ENCODE assay signal across 25 cellular contexts in the genomic region with DNA sequence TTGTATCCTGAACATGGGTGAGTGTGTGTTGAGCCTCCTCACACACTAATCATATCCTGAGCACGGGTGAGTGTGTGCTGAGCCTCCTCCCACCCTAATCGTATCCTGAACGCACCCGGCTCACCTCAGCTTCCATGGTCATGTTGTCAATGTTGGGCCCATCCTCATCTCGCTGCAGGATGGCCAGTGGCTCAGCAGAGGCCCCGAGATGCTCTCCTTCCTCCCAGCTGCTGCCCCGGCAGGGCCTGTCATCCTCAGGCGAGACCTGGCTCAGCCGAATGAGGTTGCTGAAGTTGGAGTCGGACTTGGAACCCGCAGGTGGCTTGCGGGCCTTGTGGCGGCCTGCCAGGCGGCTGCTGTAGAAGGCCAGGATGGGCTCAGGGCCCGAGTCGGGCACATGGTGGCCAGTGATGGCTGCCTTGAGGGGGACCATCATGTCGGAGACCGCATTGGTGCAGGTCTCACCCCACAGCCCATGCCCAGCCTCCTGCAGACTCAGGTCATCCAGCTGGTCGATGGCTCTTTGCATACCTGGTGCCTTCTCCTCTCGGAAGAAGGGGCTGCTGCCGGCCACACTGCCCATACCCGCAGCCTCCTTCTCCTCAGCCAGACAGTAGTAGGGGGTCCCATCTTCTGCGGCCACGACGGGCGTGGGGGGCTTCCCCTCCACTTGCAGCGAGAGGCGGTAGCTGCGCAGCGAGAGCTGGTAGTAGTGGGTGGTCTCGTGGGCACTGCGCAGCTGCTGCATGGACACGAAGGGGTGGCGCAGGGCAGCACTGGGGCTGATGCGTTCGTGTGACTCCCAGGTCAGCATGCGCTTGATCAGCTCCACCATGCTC. TPM values are rescaled to one million over a fixed set of nuclear protein-coding genes. Genes with fewer than 3 reads are reported as not detected.
DNase-seq lines count a peak whose midpoint lies in the region; ATAC-seq, FAIRE-seq and TF ChIP-seq lines count a peak whose summit lies in the region.
"Had no signal": no experiment of that assay in that cellular context is flagged by ENCODE, and none has a peak within 500 bp of the region (broad histone marks: within the 10 kb centered on the region; RNA-seq: fewer than 3 reads in every experiment).

No MANE protein-coding gene starts in this region.

- DNase-seq in A549 (ENCODE audit: low read depth in 1 of 2, low spot score in 1 of 2), result no peak
- peak; percentile 43 for DNase-seq in G401 (ENCODE audit: low spot score)
- no peak for DNase-seq in chondrocyte (ENCODE audit: low spot score)
- no peak for DNase-seq in neuronal stem cell (ENCODE audit: low spot score)
- DNase-seq in PC-9, result no peak
- no peak for DNase-seq in glutamatergic neuron
- no peak for DNase-seq in stimulated activated CD4-positive, alpha-beta T cell treated with anti-CD3 and anti-CD28 coated beads, Interleukin-1b, Interleukin-23, amount 100 ng/mL, for 48 hours
- DNase-seq: C1 segment of cervical spinal cord, COR-L47, DMS79 treated with DMSO at 0.1 percent for 48 hours, HFFc6, KG1, MG63, NCI-H1105 treated with DMSO at 0.1 percent for 48 hours, NCI-H146, NCI-H1930, NCI-H446, NCI-H524 treated with DMSO at 0.1 percent for 48 hours, NCI-H774, PC-3, RPMI8226, SHP77 had no signal

- H3K9ac ChIP-seq in neuronal stem cell (ENCODE audit: low read depth, low read length, poor library complexity), result peak overlapping the region; percentile 77

- H3K4me3 Mint-ChIP-seq in chondrocyte (ENCODE audit: unreplicated experiment), result no peak overlapping the region
- no peak overlapping the region for H3K4me3 Mint-ChIP-seq in glutamatergic neuron (ENCODE audit: unreplicated experiment)
- H3K4me3 Mint-ChIP-seq: CD4-positive, alpha-beta memory T cell; H9; HFFc6 had no signal

- no peaks in the 10 kb centered on the region for H4K20me1 ChIP-seq in PC-9 (ENCODE audit: insufficient read depth)

- H3K9me3 Mint-ChIP-seq in chondrocyte (ENCODE audit: low read depth) (no peaks in the 10 kb centered on the region), glutamatergic neuron (ENCODE audit: unreplicated experiment) (peaks cover 13% of the 10 kb centered on the region)
- H3K9me3 Mint-ChIP-seq: CD4-positive, alpha-beta memory T cell; H9; HFFc6 had no signal

- H3K4me3 ChIP-seq in A549 (no peak overlapping the region), neuronal stem cell (ENCODE audit: low read length in 2 of 2) (no peak overlapping the region), PC-9 (no peak overlapping the region)
- H3K4me3 ChIP-seq: MG63 had no signal

- peaks cover 5% of the 10 kb centered on the region for H3K36me3 Mint-ChIP-seq in chondrocyte (ENCODE audit: low read depth)
- H3K36me3 Mint-ChIP-seq in glutamatergic neuron (ENCODE audit: unreplicated experiment), result no peaks in the 10 kb centered on the region

- peak overlapping the region; percentile 21 for H3K14ac ChIP-seq in neuronal stem cell (ENCODE audit: low read length)

- no TSS peak for BruUV-seq in PC-9 (replicated peaks; lab: Mats Ljungman, UMichigan)

- H3K27me3 ChIP-seq in neuronal stem cell (ENCODE audit: control insufficient read depth in 3 of 3, insufficient read depth in 3 of 3, low read depth in 1 of 3, low read length in 3 of 3) (no peaks in the 10 kb centered on the region), PC-9 (ENCODE audit: insufficient read depth, low read depth) (no peaks in the 10 kb centered on the region)
- H3K27me3 ChIP-seq: MG63 had no signal

- 87% methylated on average over 37 of the region's 37 CpGs for WGBS in A549 (ENCODE audit: missing lambda C conversion rate)
- WGBS in neuronal stem cell (ENCODE audit: extremely low coverage in 2 of 2, insufficient read length in 2 of 2, insufficient replicate concordance in 1 of 2), 2 donors, result no CpG with 5 or more reads among the region's 37 CpGs

- no peak overlapping the region for H2BK12ac ChIP-seq in neuronal stem cell (ENCODE audit: low read length)

- no peak for TF ChIP-seq EP300 in A549 (IDR thresholded peaks at IDR 0.05)

- TF ChIP-seq POLR2A in A549 (IDR thresholded peaks at IDR 0.05; ENCODE audit: low read length), result no peak

- H2BK5ac ChIP-seq in neuronal stem cell (ENCODE audit: low read length), result peak overlapping the region; percentile 3

- peaks cover 10% of the 10 kb centered on the region for H3K79me1 ChIP-seq in neuronal stem cell (ENCODE audit: low read depth, low read length)

- POLR2A ChIA-PET in A549 (lab: Yijun Ruan, JAX), result interaction anchor here (1.1 kb wide), 1 partner anchor 23 kb away, joined by 3 read pairs; no protein-coding TSS in a partner anchor
- POLR2A ChIA-PET in PC-9 (lab: Charles Lee; ENCODE audit: unreplicated experiment), result interaction anchor here (0.6 kb wide), 1 partner anchor 34 kb away, joined by 4 read pairs; no protein-coding TSS in a partner anchor

- CTCF ChIA-PET in A549 (lab: Yijun Ruan, JAX) (interaction anchor here (0.7 to 6.2 kb wide), 18 partner anchors 8 to 703 kb away, joined by 3 to 35 read pairs (median 3); no protein-coding TSS in a partner anchor), PC-9 (lab: Charles Lee) (no interaction called here)

- peak overlapping the region; percentile 6 for H2BK120ac ChIP-seq in neuronal stem cell (ENCODE audit: low read depth, low read length)

- no peak overlapping the region for H2BK15ac ChIP-seq in neuronal stem cell (ENCODE audit: low read length)

- no peak for TF ChIP-seq CTCF in A549 (IDR thresholded peaks at IDR 0.05)
- TF ChIP-seq CTCF in chondrocyte (IDR thresholded peaks at IDR 0.05), result no peak
- no peak for TF ChIP-seq CTCF in PC-9 (conservative IDR thresholded peaks at IDR 0.05)
- TF ChIP-seq CTCF in glutamatergic neuron (IDR thresholded peaks at IDR 0.05; ENCODE audit: partially characterized antibody, unreplicated experiment), result no peak

- intact Hi-C loops in PC-9 (cut with micrococcal nuclease; ENCODE audit: unreplicated experiment), result no loop called here

- in situ Hi-C loops in G401 (cut with HindIII; ENCODE audit: low sequenced_read_pairs), result no loop called here

- H3K9me3 ChIP-seq in A549 (no peaks in the 10 kb centered on the region), neuronal stem cell (replicated peaks in 1 of 2; ENCODE audit: control insufficient read depth in 2 of 2, insufficient read depth in 1 of 2, low read depth in 1 of 2, low read length in 2 of 2) (peaks cover 0 to 4% of the 10 kb centered on the region in 2 donors), PC-9 (ENCODE audit: insufficient read depth, low read depth) (no peaks in the 10 kb centered on the region)
- H3K9me3 ChIP-seq: MG63 had no signal

- H3K27ac ChIP-seq in A549, result no peak overlapping the region
- no peak overlapping the region for H3K27ac ChIP-seq in neuronal stem cell (replicated peaks; ENCODE audit: low read length)
- H3K27ac ChIP-seq in PC-9, result no peak overlapping the region

- H2AFZ ChIP-seq in neuronal stem cell (ENCODE audit: low read length), result no peak overlapping the region
- H2AFZ ChIP-seq in PC-9, result no peak overlapping the region

- H3F3A ChIP-seq in PC-9 (ENCODE audit: insufficient read depth, low read depth), result no peaks in the 10 kb centered on the region

- H3K4me1 ChIP-seq in A549, result no peaks in the 10 kb centered on the region
- no peaks in the 10 kb centered on the region for H3K4me1 ChIP-seq in neuronal stem cell (ENCODE audit: control insufficient read depth in 2 of 2, insufficient read depth in 1 of 2, low read depth in 1 of 2, low read length in 2 of 2)
- no peaks in the 10 kb centered on the region for H3K4me1 ChIP-seq in PC-9 (replicated peaks; ENCODE audit: insufficient read depth)

- TF ChIP-seq RAD21 in A549 (conservative IDR thresholded peaks at IDR 0.05 in 1 of 2, IDR thresholded peaks at IDR 0.05 in 1 of 2), result no peak

- no peaks in the 10 kb centered on the region for H3K9me2 ChIP-seq in PC-9 (ENCODE audit: insufficient read depth)

- no peaks in the 10 kb centered on the region for H3K27me3 Mint-ChIP-seq in chondrocyte (ENCODE audit: low read depth)
- peaks cover 16% of the 10 kb centered on the region for H3K27me3 Mint-ChIP-seq in glutamatergic neuron (ENCODE audit: unreplicated experiment)
- H3K27me3 Mint-ChIP-seq: CD4-positive, alpha-beta memory T cell had no signal

- no peak overlapping the region for H3K4me2 ChIP-seq in A549
- no peak overlapping the region for H3K4me2 ChIP-seq in neuronal stem cell (ENCODE audit: insufficient read depth, low read length, poor library complexity, severe bottlenecking)
- H3K4me2 ChIP-seq in PC-9, result no peak overlapping the region

- no peak overlapping the region for H4K91ac ChIP-seq in neuronal stem cell (ENCODE audit: low read depth, low read length, poor library complexity)

- H3K36me3 ChIP-seq in neuronal stem cell (replicated peaks in 1 of 2; ENCODE audit: control insufficient read depth in 2 of 2, insufficient read depth in 2 of 2, low read length in 2 of 2), result peaks cover 27 to 36% of the 10 kb centered on the region in 2 donors
- no peaks in the 10 kb centered on the region for H3K36me3 ChIP-seq in PC-9 (ENCODE audit: low read depth)
- H3K36me3 ChIP-seq: MG63 had no signal

- H3K27ac Mint-ChIP-seq in chondrocyte (ENCODE audit: unreplicated experiment) (peak overlapping the region; percentile 32), glutamatergic neuron (ENCODE audit: unreplicated experiment) (no peak overlapping the region)
- H3K27ac Mint-ChIP-seq: CD4-positive, alpha-beta memory T cell; HFFc6 had no signal

- peak overlapping the region; percentile 65 for H4K8ac ChIP-seq in neuronal stem cell (ENCODE audit: low read depth, low read length)

- peak overlapping the region; percentile 73 for H3K23ac ChIP-seq in neuronal stem cell (ENCODE audit: low read depth, low read length, poor library complexity)

- H3K18ac ChIP-seq in neuronal stem cell (ENCODE audit: low read length), result no peak overlapping the region

- no peak; a peak in 1 of 6 replicates for ATAC-seq in A549
- ATAC-seq: PC-3 had no signal

- H3K4me1 Mint-ChIP-seq in chondrocyte (ENCODE audit: low read depth) (no peaks in the 10 kb centered on the region), glutamatergic neuron (ENCODE audit: low read depth, unreplicated experiment) (no peaks in the 10 kb centered on the region)
- H3K4me1 Mint-ChIP-seq: CD4-positive, alpha-beta memory T cell had no signal

- FAIRE-seq in A549 (lab: Jason Lieb, UNC), result peak; percentile 36
- FAIRE-seq: HTR-8/SVneo had no signal

- H3K79me2 ChIP-seq in PC-9 (ENCODE audit: low read depth), result no peaks in the 10 kb centered on the region

- H2AK5ac ChIP-seq in neuronal stem cell (ENCODE audit: low read depth, low read length), result no peak overlapping the region

- no peak overlapping the region for H3K4ac ChIP-seq in neuronal stem cell (ENCODE audit: low read length)

RNA-seq across cellular contexts. Expression of gene HIPK4, which starts 9.6 kb away (rescaled TPM):
- polyA plus RNA-seq in A549 (2011; rRNA removed) (0.18 and 0.19 TPM in 2 replicates), A549 (2017; fragmentation: RNase III; extraction: RNeasy Plus Mini Kit Qiagen cat#74134 plus additional on column Dnase treatment) (0.20 to 0.25 TPM (median 0.24 TPM) in 3 replicates)
- polyA plus RNA-seq in A549 (2012; cell fraction: cytosol; rRNA removed), result 0.34 and 0.51 TPM in 2 replicates
- 1.1 TPM in 2 replicates for polyA plus RNA-seq in A549 (2012; cell fraction: nucleus; rRNA removed)
- 0.19 and 0.37 TPM in 2 replicates for polyA minus RNA-seq in A549 (2011; rRNA and poly(A)+ RNA removed)
- total RNA-seq in G401 (2014; rRNA removed; shearing (Covaris generic)), result not detected in 2 replicates
- total RNA-seq in chondrocyte (0.20 to 0.53 TPM (median 0.46 TPM) in 3 replicates), PC-9 (2021) (0.37 and 0.38 TPM in 2 replicates), glutamatergic neuron (ENCODE audit: unreplicated experiment) (not detected)
- polyA plus RNA-seq in neuronal stem cell (2013, experiment 1 of 2), result 0.29 TPM
- polyA plus RNA-seq in neuronal stem cell (2013, experiment 2 of 2), result 0.28 TPM
- total RNA-seq: CD4-positive, alpha-beta memory T cell; PC-3 had no signal
- polyA plus RNA-seq: CD4-positive, alpha-beta memory T cell had no signal

RNA-seq across cellular contexts. Expression of gene PLD3, which starts 31.9 kb away (rescaled TPM):
- polyA plus RNA-seq in A549 (2011; rRNA removed) (290 and 350 TPM in 2 replicates), A549 (2017; fragmentation: RNase III; extraction: RNeasy Plus Mini Kit Qiagen cat#74134 plus additional on column Dnase treatment) (215 to 283 TPM (median 265 TPM) in 3 replicates)
- 322 and 419 TPM in 2 replicates for polyA plus RNA-seq in A549 (2012; cell fraction: cytosol; rRNA removed)
- polyA plus RNA-seq in A549 (2012; cell fraction: nucleus; rRNA removed), result 632 and 811 TPM in 2 replicates
- polyA minus RNA-seq in A549 (2011; rRNA and poly(A)+ RNA removed), result 244 and 264 TPM in 2 replicates
- 232 and 245 TPM in 2 replicates for total RNA-seq in G401 (2014; rRNA removed; shearing (Covaris generic))
- total RNA-seq in chondrocyte (478 to 514 TPM (median 487 TPM) in 3 replicates), PC-9 (2021) (146 and 187 TPM in 2 replicates), glutamatergic neuron (ENCODE audit: unreplicated experiment) (1,227 TPM)
- polyA plus RNA-seq in neuronal stem cell (2013, experiment 1 of 2), result 175 TPM
- polyA plus RNA-seq in neuronal stem cell (2013, experiment 2 of 2), result 166 TPM

RNA-seq across cellular contexts. Expression of gene C19orf47, which starts 32.2 kb away (rescaled TPM):
- polyA plus RNA-seq in A549 (2011; rRNA removed), result 32.8 and 39.8 TPM in 2 replicates
- polyA plus RNA-seq in A549 (2012; cell fraction: cytosol; rRNA removed), result 46.5 and 51.8 TPM in 2 replicates
- polyA plus RNA-seq in A549 (2012; cell fraction: nucleus; rRNA removed), result 39.7 and 43.7 TPM in 2 replicates
- polyA plus RNA-seq in A549 (2017; fragmentation: RNase III; extraction: RNeasy Plus Mini Kit Qiagen cat#74134 plus additional on column Dnase treatment), result 22.1 to 25.7 TPM (median 25.2 TPM) in 3 replicates
- polyA minus RNA-seq in A549 (2011; rRNA and poly(A)+ RNA removed), result 57.7 and 65.9 TPM in 2 replicates
- total RNA-seq in G401 (2014; rRNA removed; shearing (Covaris generic)), result 7.7 and 22.5 TPM in 2 replicates
- 19.4 to 22.2 TPM (median 21.5 TPM) in 3 replicates for total RNA-seq in chondrocyte
- polyA plus RNA-seq in neuronal stem cell (2013, experiment 1 of 2), result 12.3 TPM
- polyA plus RNA-seq in neuronal stem cell (2013, experiment 2 of 2), result 12.6 TPM
- 17.3 and 21.2 TPM in 2 replicates for total RNA-seq in PC-9 (2021)
- total RNA-seq in glutamatergic neuron (ENCODE audit: unreplicated experiment), result 25.8 TPM

RNA-seq across cellular contexts. Expression of gene PRX, which starts 32.8 kb away (rescaled TPM):
- 1.5 and 1.6 TPM in 2 replicates for polyA plus RNA-seq in A549 (2011; rRNA removed)
- 0.91 and 1.1 TPM in 2 replicates for polyA plus RNA-seq in A549 (2012; cell fraction: cytosol; rRNA removed)
- polyA plus RNA-seq in A549 (2012; cell fraction: nucleus; rRNA removed), result 1.7 and 1.8 TPM in 2 replicates
- 1.3 to 1.8 TPM (median 1.8 TPM) in 3 replicates for polyA plus RNA-seq in A549 (2017; fragmentation: RNase III; extraction: RNeasy Plus Mini Kit Qiagen cat#74134 plus additional on column Dnase treatment)
- polyA minus RNA-seq in A549 (2011; rRNA and poly(A)+ RNA removed), result 0.87 and 1.1 TPM in 2 replicates
- 5.6 and 5.9 TPM in 2 replicates for total RNA-seq in G401 (2014; rRNA removed; shearing (Covaris generic))
- total RNA-seq in chondrocyte, result 3.6 to 4.9 TPM (median 4.5 TPM) in 3 replicates
- 1.9 TPM for polyA plus RNA-seq in neuronal stem cell (2013, experiment 1 of 2)
- polyA plus RNA-seq in neuronal stem cell (2013, experiment 2 of 2), result 1.9 TPM
- 6.6 and 9.2 TPM in 2 replicates for total RNA-seq in PC-9 (2021)
- total RNA-seq in glutamatergic neuron (ENCODE audit: unreplicated experiment), result 4.7 TPM

RNA-seq across cellular contexts. Expression of gene SERTAD1, which starts 45.4 kb away (rescaled TPM):
- polyA plus RNA-seq in A549 (2011; rRNA removed) (10.0 and 10.7 TPM in 2 replicates), A549 (2017; fragmentation: RNase III; extraction: RNeasy Plus Mini Kit Qiagen cat#74134 plus additional on column Dnase treatment) (12.5 to 14.9 TPM (median 13.6 TPM) in 3 replicates)
- 30.9 and 31.2 TPM in 2 replicates for polyA plus RNA-seq in A549 (2012; cell fraction: cytosol; rRNA removed)
- polyA plus RNA-seq in A549 (2012; cell fraction: nucleus; rRNA removed), result 21.4 and 24.8 TPM in 2 replicates
- polyA minus RNA-seq in A549 (2011; rRNA and poly(A)+ RNA removed), result 4.6 and 4.7 TPM in 2 replicates
- 24.4 and 42.0 TPM in 2 replicates for total RNA-seq in G401 (2014; rRNA removed; shearing (Covaris generic))
- total RNA-seq in chondrocyte (13.0 to 14.8 TPM (median 14.5 TPM) in 3 replicates), PC-9 (2021) (7.8 and 8.5 TPM in 2 replicates), glutamatergic neuron (ENCODE audit: unreplicated experiment) (3.6 TPM)
- 2.7 TPM for polyA plus RNA-seq in neuronal stem cell (2013, experiment 1 of 2)
- polyA plus RNA-seq in neuronal stem cell (2013, experiment 2 of 2), result 2.7 TPM
